9 cellular contexts compared by ENCODE assay signal in the genomic region with DNA sequence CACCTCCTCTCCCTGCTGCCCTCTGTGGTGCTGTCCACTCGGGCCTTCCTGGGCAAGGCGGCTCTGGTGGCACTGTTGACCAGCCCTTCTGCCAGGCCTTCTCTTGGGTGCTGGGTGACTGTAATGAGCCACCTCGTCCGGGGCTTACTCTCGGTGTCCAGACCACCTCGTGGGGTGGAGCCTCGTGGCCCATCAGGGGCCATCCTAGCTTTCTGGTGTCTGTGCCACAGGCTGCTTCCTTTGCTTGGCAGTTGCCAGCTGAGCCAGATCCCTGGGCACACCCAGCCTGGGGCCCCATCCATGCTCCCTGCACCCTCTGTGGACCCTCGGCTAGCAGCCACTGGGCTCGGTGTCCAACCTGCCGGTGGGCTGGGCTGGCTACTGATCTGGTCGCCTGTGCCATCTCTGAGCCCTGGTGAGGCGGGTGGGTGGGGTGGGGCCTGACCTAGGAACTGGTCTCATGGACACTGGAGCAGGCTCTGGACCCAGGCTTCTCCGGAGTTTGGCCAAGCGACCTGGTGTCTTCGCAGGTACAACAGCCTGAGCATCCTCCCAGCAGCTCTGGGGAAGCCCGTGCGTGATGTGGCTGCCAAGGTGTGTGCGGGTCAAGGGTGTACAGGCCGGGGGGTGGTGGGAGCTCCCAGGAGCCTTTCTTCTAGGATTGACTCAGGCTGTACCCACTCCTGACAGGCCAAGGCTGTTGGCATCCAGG. TPM values are rescaled to one million over a fixed set of nuclear protein-coding genes. Genes with fewer than 3 reads are reported as not detected.
A peak's percentile ranks its signal among the peaks of the same experiment; 100 is the strongest.
DNase-seq lines count a peak whose midpoint lies in the region; ATAC-seq, FAIRE-seq and TF ChIP-seq lines count a peak whose summit lies in the region.
"Had no signal": no experiment of that assay in that cellular context is flagged by ENCODE, and none has a peak within 500 bp of the region (broad histone marks: within the 10 kb centered on the region; RNA-seq: fewer than 3 reads in every experiment).

No MANE protein-coding gene starts in this region.

- TF ChIP-seq RAD21 in HepG2 (CRISPR knock-in tag; IDR thresholded peaks at IDR 0.05) = no peak

- no peaks in the 10 kb centered on the region for H3K36me3 Mint-ChIP-seq in activated CD8-positive, alpha-beta memory T cell treated with anti-CD3 and anti-CD28 coated beads, Interleukin-2, amount 10 ng/mL, durations not matched to agents 7 days and 5 days
- no peaks in the 10 kb centered on the region for H3K36me3 Mint-ChIP-seq in activated naive CD8-positive, alpha-beta T cell treated with anti-CD3 and anti-CD28 coated beads, Interleukin-2, amount 50 U/mL, for 24 hours (ENCODE audit: low read depth)

- no peak for FAIRE-seq in HepG2 (lab: Jason Lieb, UNC)

- H3K4me1 ChIP-seq in HepG2 (ENCODE audit: insufficient read depth, low read length) = peaks cover 33% of the 10 kb centered on the region
- peaks cover 4 to 23% of the 10 kb centered on the region in 2 donors for H3K4me1 ChIP-seq in thoracic aorta (ENCODE audit: control insufficient read depth in 1 of 2, low read depth in 2 of 2)

- H2AFZ ChIP-seq in HepG2 (ENCODE audit: low read length) = no peak overlapping the region

- H3K4me2 ChIP-seq in HepG2 (ENCODE audit: low read depth, low read length) = peak overlapping the region; percentile 88

- H3K9me3 ChIP-seq in HepG2 (ENCODE audit: low read length) = no peaks in the 10 kb centered on the region
- H3K9me3 ChIP-seq in thoracic aorta = no peaks in the 10 kb centered on the region

- TF ChIP-seq CTCF in HepG2 (CRISPR knock-in tag; IDR thresholded peaks at IDR 0.05) (no peak), thoracic aorta (IDR thresholded peaks at IDR 0.05) (no peak)

- TF ChIP-seq EP300 in HepG2 (IDR thresholded peaks at IDR 0.05; ENCODE audit: low read depth in 2 of 2, low read length in 2 of 2) (no peak), HepG2 (CRISPR knock-in tag; IDR thresholded peaks at IDR 0.05; ENCODE audit: borderline replicate concordance) (no peak)

- no peaks in the 10 kb centered on the region for H3K9me3 Mint-ChIP-seq in activated CD8-positive, alpha-beta memory T cell treated with anti-CD3 and anti-CD28 coated beads, Interleukin-2, amount 10 ng/mL, durations not matched to agents 7 days and 5 days (ENCODE audit: low read depth)
- no peaks in the 10 kb centered on the region for H3K9me3 Mint-ChIP-seq in activated naive CD8-positive, alpha-beta T cell treated with anti-CD3 and anti-CD28 coated beads, Interleukin-2, amount 50 U/mL, for 24 hours

- 96% methylated on average over 5 of the region's 19 CpGs for WGBS in HepG2 (ENCODE audit: low lambda C conversion rate)

- no TSS peak for BruUV-seq in HepG2 (replicated peaks; lab: Mats Ljungman, UMichigan)

- POLR2A ChIA-PET in HepG2 (lab: Yijun Ruan, JAX) = interaction anchor here (0.9 kb wide), 1 partner anchor 10 kb away, joined by 3 read pairs; no protein-coding TSS in a partner anchor

- H3K27ac ChIP-seq in HepG2 (ENCODE audit: extremely low read length, insufficient read depth, low read length) = no peak overlapping the region
- no peak overlapping the region for H3K27ac ChIP-seq in thoracic aorta

- no peak for TF ChIP-seq POLR2A in HepG2 (IDR thresholded peaks at IDR 0.05; ENCODE audit: insufficient read depth in 1 of 2, low read depth in 2 of 2, low read length in 2 of 2)

- in situ Hi-C loops in HepG2 (cut with HindIII; ENCODE audit: extremely low pct_ligation_motif_present, low pct_unique_long_range_greater_than_20kb) = no loop called here

- H3K79me2 ChIP-seq in HepG2 (ENCODE audit: insufficient read depth, low read length) = no peaks in the 10 kb centered on the region

- H3K4me3 ChIP-seq in HepG2 (replicated peaks in 1 of 3; ENCODE audit: insufficient read depth in 1 of 3, low read depth in 2 of 3, low read length in 3 of 3) (peak overlapping the region; percentile 79 to 95 (median 90); a peak in 2 of 6 replicates), thoracic aorta (peak overlapping the region; percentile 90)

- H3K27me3 Mint-ChIP-seq in activated CD8-positive, alpha-beta memory T cell treated with anti-CD3 and anti-CD28 coated beads, Interleukin-2, amount 10 ng/mL, durations not matched to agents 7 days and 5 days = no peaks in the 10 kb centered on the region
- no peaks in the 10 kb centered on the region for H3K27me3 Mint-ChIP-seq in activated naive CD8-positive, alpha-beta T cell treated with anti-CD3 and anti-CD28 coated beads, Interleukin-2, amount 50 U/mL, for 24 hours

- no peak for ATAC-seq in activated CD8-positive, alpha-beta memory T cell treated with anti-CD3 and anti-CD28 coated beads, Interleukin-2, amount 10 ng/mL, durations not matched to agents 7 days and 5 days
- no peak for ATAC-seq in activated naive CD8-positive, alpha-beta T cell treated with anti-CD3 and anti-CD28 coated beads, Interleukin-2, amount 50 U/mL, for 24 hours
- no peak for ATAC-seq in HepG2
- ATAC-seq in thoracic aorta (ENCODE audit: insufficient number of reproducible peaks, low FRiP score, low read depth) = no peak
- ATAC-seq in GM18502 (IDR thresholded peaks at IDR 0.05; ENCODE audit: poor library complexity, unreplicated experiment) = no peak
- no peak for ATAC-seq in HG03457 (IDR thresholded peaks at IDR 0.05; ENCODE audit: unreplicated experiment)

- intact Hi-C loops in HepG2 (cut with micrococcal nuclease; ENCODE audit: unreplicated experiment) = loop anchor here (10.0 kb wide), 1 partner anchor 47 kb away; a partner anchor contains a TSS

- H3K9ac ChIP-seq in HepG2 (ENCODE audit: insufficient read depth, low read depth, low read length) = peak overlapping the region; percentile 76; the same call in 1 of the 2 replicates

- CTCF ChIA-PET in activated CD8-positive, alpha-beta memory T cell treated with anti-CD3 and anti-CD28 coated beads, Interleukin-2, amount 10 ng/mL, durations not matched to agents 7 days and 5 days (lab: Charles Lee) = interaction anchor here (1.0 to 6.3 kb wide), 3 partner anchors 10 to 172 kb away, joined by 6 to 31 read pairs (median 8); a partner anchor contains a TSS
- CTCF ChIA-PET in HepG2 (lab: Yijun Ruan, JAX; ENCODE audit: low intra/inter-chr PET ratio, low total read pairs) = no interaction called here

- H4K20me1 ChIP-seq in HepG2 (ENCODE audit: insufficient read depth, low read length) = no peaks in the 10 kb centered on the region

- H3K27ac Mint-ChIP-seq in activated CD8-positive, alpha-beta memory T cell treated with anti-CD3 and anti-CD28 coated beads, Interleukin-2, amount 10 ng/mL, durations not matched to agents 7 days and 5 days = no peak overlapping the region
- H3K27ac Mint-ChIP-seq in activated naive CD8-positive, alpha-beta T cell treated with anti-CD3 and anti-CD28 coated beads, Interleukin-2, amount 50 U/mL, for 24 hours = no peak overlapping the region

- H3K4me3 Mint-ChIP-seq in activated CD8-positive, alpha-beta memory T cell treated with anti-CD3 and anti-CD28 coated beads, Interleukin-2, amount 10 ng/mL, durations not matched to agents 7 days and 5 days = peak overlapping the region; percentile 82
- H3K4me3 Mint-ChIP-seq in activated naive CD8-positive, alpha-beta T cell treated with anti-CD3 and anti-CD28 coated beads, Interleukin-2, amount 50 U/mL, for 24 hours = peak overlapping the region; percentile 77

- peaks cover 27% of the 10 kb centered on the region for H3K4me1 Mint-ChIP-seq in activated CD8-positive, alpha-beta memory T cell treated with anti-CD3 and anti-CD28 coated beads, Interleukin-2, amount 10 ng/mL, durations not matched to agents 7 days and 5 days
- peaks cover 26% of the 10 kb centered on the region for H3K4me1 Mint-ChIP-seq in activated naive CD8-positive, alpha-beta T cell treated with anti-CD3 and anti-CD28 coated beads, Interleukin-2, amount 50 U/mL, for 24 hours

- H3K27me3 ChIP-seq in HepG2 (ENCODE audit: control insufficient read depth in 1 of 2, insufficient read depth in 2 of 2, low read length in 2 of 2) = peaks cover 0 to 4% of the 10 kb centered on the region in 2 experiments; a peak in 4 of 5 replicates
- no peaks in the 10 kb centered on the region for H3K27me3 ChIP-seq in thoracic aorta (replicated peaks; ENCODE audit: insufficient read depth)

- H3K36me3 ChIP-seq in HepG2 (replicated peaks in 1 of 2; ENCODE audit: control insufficient read depth in 1 of 2, insufficient read depth in 2 of 2, low read length in 2 of 2) (no peaks in the 10 kb centered on the region), thoracic aorta (no peaks in the 10 kb centered on the region)

- no peak for DNase-seq in activated CD8-positive, alpha-beta memory T cell treated with anti-CD3 and anti-CD28 coated beads, Interleukin-2, amount 10 ng/mL, durations not matched to agents 7 days and 5 days
- DNase-seq in activated CD8-positive, alpha-beta memory T cell treated with anti-CD3 and anti-CD28 coated beads, Interleukin-2, amount 50 U/mL, for 48 hours = no peak
- no peak for DNase-seq in activated naive CD8-positive, alpha-beta T cell treated with anti-CD3 and anti-CD28 coated beads, Interleukin-2, amount 50 U/mL, for 24 hours
- DNase-seq in HepG2 (ENCODE audit: low spot score) (no peak), thoracic aorta (ENCODE audit: low spot score) (no peak)
- no peak for DNase-seq in effector CD4-positive, alpha-beta T cell
- DNase-seq: NCI-H2107 had no signal

RNA-seq across cellular contexts. Expression of a gene that starts 1.4 kb away (rescaled TPM):
- 10 to 100 TPM; 22.4 to 26.2 TPM for total RNA-seq in activated CD8-positive, alpha-beta memory T cell treated with anti-CD3 and anti-CD28 coated beads, Interleukin-2, amount 10 ng/mL, durations not matched to agents 7 days and 5 days
- 14.1 and 16.8 TPM in 2 replicates for total RNA-seq in HepG2 (2016; rRNA removed; fragmentation: Illumina TruSeq; extraction: Trizol)
- total RNA-seq in HepG2 (2016; cell fraction: cytosol; rRNA removed; fragmentation: Illumina TruSeq; extraction: Trizol; ENCODE audit: low read depth) = 3.3 and 4.6 TPM in 2 replicates
- 14.4 and 15.6 TPM in 2 replicates for total RNA-seq in HepG2 (2016; cell fraction: insoluble cytoplasmic fraction; rRNA removed; fragmentation: Illumina TruSeq; extraction: Trizol)
- 9.8 and 9.9 TPM in 2 replicates for total RNA-seq in HepG2 (2016; cell fraction: membrane; rRNA removed; fragmentation: Illumina TruSeq; extraction: Trizol)
- total RNA-seq in HepG2 (2016; cell fraction: nucleus; rRNA removed; fragmentation: Illumina TruSeq; extraction: Trizol) = 8.9 and 10.7 TPM in 2 replicates
- polyA plus RNA-seq in HepG2 (2011; rRNA removed) = 22.1 and 29.5 TPM in 2 replicates
- polyA plus RNA-seq in HepG2 (2011; cell fraction: cytosol; rRNA removed) = 24.7 and 29.1 TPM in 2 replicates
- polyA plus RNA-seq in HepG2 (2011; cell fraction: nucleus; rRNA removed) = 72.9 and 75.2 TPM in 2 replicates
- 22.4 and 26.9 TPM in 2 replicates for polyA plus RNA-seq in HepG2 (2012)
- 4.6 and 4.8 TPM in 2 replicates for polyA plus RNA-seq in HepG2 (2016; cell fraction: cytosol; fragmentation: Illumina TruSeq; extraction: Trizol; ENCODE audit: low read depth)
- polyA plus RNA-seq in HepG2 (2016; cell fraction: insoluble cytoplasmic fraction; fragmentation: Illumina TruSeq; extraction: Trizol; ENCODE audit: low read depth) = 20.7 and 24.0 TPM in 2 replicates
- 11.7 and 12.0 TPM in 2 replicates for polyA plus RNA-seq in HepG2 (2016; cell fraction: membrane; fragmentation: Illumina TruSeq; extraction: Trizol; ENCODE audit: low read depth)
- polyA plus RNA-seq in HepG2 (2016; cell fraction: nucleus; fragmentation: Illumina TruSeq; extraction: Trizol; ENCODE audit: insufficient read depth, low read depth) = 24.3 and 25.8 TPM in 2 replicates
- 3.8 and 32.9 TPM in 2 replicates for polyA minus RNA-seq in HepG2 (2011; rRNA and poly(A)+ RNA removed; ENCODE audit: low replicate concordance)
- 16.2 and 16.4 TPM in 2 replicates for polyA minus RNA-seq in HepG2 (2011; cell fraction: cytosol; rRNA and poly(A)+ RNA removed)
- 5.8 and 7.5 TPM in 2 replicates for polyA minus RNA-seq in HepG2 (2011; cell fraction: nucleus; rRNA and poly(A)+ RNA removed)
- 10 to 100 TPM in 1 of 2 donors, 1 to 10 TPM in 1; 8.3 to 15.2 TPM for total RNA-seq in thoracic aorta

RNA-seq across cellular contexts. Expression of a gene that starts 31.8 kb away (rescaled TPM):
- total RNA-seq in activated CD8-positive, alpha-beta memory T cell treated with anti-CD3 and anti-CD28 coated beads, Interleukin-2, amount 10 ng/mL, durations not matched to agents 7 days and 5 days = 100 to 1,000 TPM; 106 to 111 TPM
- total RNA-seq in HepG2 (2016; rRNA removed; fragmentation: Illumina TruSeq; extraction: Trizol) (6.2 and 11.9 TPM in 2 replicates), thoracic aorta (10 to 100 TPM; 29.6 to 55.6 TPM)
- 7.1 and 8.0 TPM in 2 replicates for total RNA-seq in HepG2 (2016; cell fraction: cytosol; rRNA removed; fragmentation: Illumina TruSeq; extraction: Trizol; ENCODE audit: low read depth)
- total RNA-seq in HepG2 (2016; cell fraction: insoluble cytoplasmic fraction; rRNA removed; fragmentation: Illumina TruSeq; extraction: Trizol) = 5.5 and 13.2 TPM in 2 replicates
- 10.5 and 12.4 TPM in 2 replicates for total RNA-seq in HepG2 (2016; cell fraction: membrane; rRNA removed; fragmentation: Illumina TruSeq; extraction: Trizol)
- total RNA-seq in HepG2 (2016; cell fraction: nucleus; rRNA removed; fragmentation: Illumina TruSeq; extraction: Trizol) = 11.2 and 11.3 TPM in 2 replicates
- 49.9 and 70.7 TPM in 2 replicates for polyA plus RNA-seq in HepG2 (2011; rRNA removed)
- polyA plus RNA-seq in HepG2 (2011; cell fraction: cytosol; rRNA removed) = 24.2 and 35.1 TPM in 2 replicates
- polyA plus RNA-seq in HepG2 (2011; cell fraction: nucleus; rRNA removed) = 534 and 601 TPM in 2 replicates
- 20.3 and 22.1 TPM in 2 replicates for polyA plus RNA-seq in HepG2 (2012)
- 6.2 and 6.4 TPM in 2 replicates for polyA plus RNA-seq in HepG2 (2016; cell fraction: cytosol; fragmentation: Illumina TruSeq; extraction: Trizol; ENCODE audit: low read depth)
- polyA plus RNA-seq in HepG2 (2016; cell fraction: insoluble cytoplasmic fraction; fragmentation: Illumina TruSeq; extraction: Trizol; ENCODE audit: low read depth) = 5.6 and 7.2 TPM in 2 replicates
- polyA plus RNA-seq in HepG2 (2016; cell fraction: membrane; fragmentation: Illumina TruSeq; extraction: Trizol; ENCODE audit: low read depth) = 9.0 and 10.4 TPM in 2 replicates
- 35.7 and 39.2 TPM in 2 replicates for polyA plus RNA-seq in HepG2 (2016; cell fraction: nucleus; fragmentation: Illumina TruSeq; extraction: Trizol; ENCODE audit: insufficient read depth, low read depth)
- 0.61 and 40.6 TPM in 2 replicates for polyA minus RNA-seq in HepG2 (2011; rRNA and poly(A)+ RNA removed; ENCODE audit: low replicate concordance)
- polyA minus RNA-seq in HepG2 (2011; cell fraction: cytosol; rRNA and poly(A)+ RNA removed) = 12.6 and 13.8 TPM in 2 replicates
- polyA minus RNA-seq in HepG2 (2011; cell fraction: nucleus; rRNA and poly(A)+ RNA removed) = 32.2 and 34.3 TPM in 2 replicates

RNA-seq across cellular contexts. Expression of a gene that starts 44.8 kb away (rescaled TPM):
- under 1 TPM in 1 of 2 experiments, not detected in 1; 0.58 TPM for total RNA-seq in activated CD8-positive, alpha-beta memory T cell treated with anti-CD3 and anti-CD28 coated beads, Interleukin-2, amount 10 ng/mL, durations not matched to agents 7 days and 5 days
- total RNA-seq in HepG2 (2016; rRNA removed; fragmentation: Illumina TruSeq; extraction: Trizol) = not detected in 2 replicates
- total RNA-seq in HepG2 (2016; cell fraction: cytosol; rRNA removed; fragmentation: Illumina TruSeq; extraction: Trizol; ENCODE audit: low read depth) = not detected in 2 replicates
- not detected in 2 replicates for total RNA-seq in HepG2 (2016; cell fraction: insoluble cytoplasmic fraction; rRNA removed; fragmentation: Illumina TruSeq; extraction: Trizol)
- total RNA-seq in HepG2 (2016; cell fraction: membrane; rRNA removed; fragmentation: Illumina TruSeq; extraction: Trizol) = not detected in 2 replicates
- total RNA-seq in HepG2 (2016; cell fraction: nucleus; rRNA removed; fragmentation: Illumina TruSeq; extraction: Trizol) = not detected in 2 replicates
- 0.48 and 1.6 TPM in 2 replicates for polyA plus RNA-seq in HepG2 (2011; rRNA removed)
- 0.54 and 0.78 TPM in 2 replicates for polyA plus RNA-seq in HepG2 (2011; cell fraction: cytosol; rRNA removed)
- 3.3 and 4.7 TPM in 2 replicates for polyA plus RNA-seq in HepG2 (2011; cell fraction: nucleus; rRNA removed)
- polyA plus RNA-seq in HepG2 (2012) = 0.37 and 0.43 TPM in 2 replicates
- not detected in 2 replicates for polyA plus RNA-seq in HepG2 (2016; cell fraction: cytosol; fragmentation: Illumina TruSeq; extraction: Trizol; ENCODE audit: low read depth)
- not detected in 2 replicates for polyA plus RNA-seq in HepG2 (2016; cell fraction: insoluble cytoplasmic fraction; fragmentation: Illumina TruSeq; extraction: Trizol; ENCODE audit: low read depth)
- not detected in 2 replicates for polyA plus RNA-seq in HepG2 (2016; cell fraction: membrane; fragmentation: Illumina TruSeq; extraction: Trizol; ENCODE audit: low read depth)
- polyA plus RNA-seq in HepG2 (2016; cell fraction: nucleus; fragmentation: Illumina TruSeq; extraction: Trizol; ENCODE audit: insufficient read depth, low read depth) = not detected in 2 replicates
- 0.72 TPM in 1 of 2 replicates, not detected in the other for polyA minus RNA-seq in HepG2 (2011; rRNA and poly(A)+ RNA removed; ENCODE audit: low replicate concordance)
- polyA minus RNA-seq in HepG2 (2011; cell fraction: cytosol; rRNA and poly(A)+ RNA removed) = 1.3 TPM in 1 of 2 replicates, not detected in the other
- 0.39 and 0.62 TPM in 2 replicates for polyA minus RNA-seq in HepG2 (2011; cell fraction: nucleus; rRNA and poly(A)+ RNA removed)
- not detected for total RNA-seq in thoracic aorta

RNA-seq across cellular contexts. Expression of a gene that starts 58.0 kb away (rescaled TPM):
- total RNA-seq in activated CD8-positive, alpha-beta memory T cell treated with anti-CD3 and anti-CD28 coated beads, Interleukin-2, amount 10 ng/mL, durations not matched to agents 7 days and 5 days = not detected
- total RNA-seq in HepG2 (2016; rRNA removed; fragmentation: Illumina TruSeq; extraction: Trizol) (not detected in 2 replicates), thoracic aorta (1 to 10 TPM in 1 of 2 donors, under 1 TPM in 1; 0.27 to 2.7 TPM)
- total RNA-seq in HepG2 (2016; cell fraction: cytosol; rRNA removed; fragmentation: Illumina TruSeq; extraction: Trizol; ENCODE audit: low read depth) = not detected in 2 replicates
- not detected in 2 replicates for total RNA-seq in HepG2 (2016; cell fraction: insoluble cytoplasmic fraction; rRNA removed; fragmentation: Illumina TruSeq; extraction: Trizol)
- total RNA-seq in HepG2 (2016; cell fraction: membrane; rRNA removed; fragmentation: Illumina TruSeq; extraction: Trizol) = not detected in 2 replicates
- not detected in 2 replicates for total RNA-seq in HepG2 (2016; cell fraction: nucleus; rRNA removed; fragmentation: Illumina TruSeq; extraction: Trizol)
- polyA plus RNA-seq in HepG2 (2011; rRNA removed) = 0.05 TPM in 1 of 2 replicates, not detected in the other
- not detected in 2 replicates for polyA plus RNA-seq in HepG2 (2011; cell fraction: cytosol; rRNA removed)
- polyA plus RNA-seq in HepG2 (2011; cell fraction: nucleus; rRNA removed) = not detected in 2 replicates
- not detected in 2 replicates for polyA plus RNA-seq in HepG2 (2012)
- polyA plus RNA-seq in HepG2 (2016; cell fraction: cytosol; fragmentation: Illumina TruSeq; extraction: Trizol; ENCODE audit: low read depth) = not detected in 2 replicates
- not detected in 2 replicates for polyA plus RNA-seq in HepG2 (2016; cell fraction: insoluble cytoplasmic fraction; fragmentation: Illumina TruSeq; extraction: Trizol; ENCODE audit: low read depth)
- polyA plus RNA-seq in HepG2 (2016; cell fraction: membrane; fragmentation: Illumina TruSeq; extraction: Trizol; ENCODE audit: low read depth) = not detected in 2 replicates
- not detected in 2 replicates for polyA plus RNA-seq in HepG2 (2016; cell fraction: nucleus; fragmentation: Illumina TruSeq; extraction: Trizol; ENCODE audit: insufficient read depth, low read depth)
- polyA minus RNA-seq in HepG2 (2011; rRNA and poly(A)+ RNA removed; ENCODE audit: low replicate concordance) = not detected in 2 replicates
- polyA minus RNA-seq in HepG2 (2011; cell fraction: cytosol; rRNA and poly(A)+ RNA removed) = not detected in 2 replicates
- polyA minus RNA-seq in HepG2 (2011; cell fraction: nucleus; rRNA and poly(A)+ RNA removed) = not detected in 2 replicates
